10 cellular contexts compared by ENCODE assay signal in genomic region chr12:47236109-47236714, GRCh38.
DNase-seq lines count a peak whose midpoint lies in the region; ATAC-seq and TF ChIP-seq lines count a peak whose summit lies in the region.
"Had no signal": no experiment of that assay in that cellular context is flagged by ENCODE, and none has a peak within 500 bp of the region (broad histone marks: within the 10 kb centered on the region; RNA-seq: fewer than 3 reads in every experiment).

No MANE protein-coding gene starts in this region.

- BruUV-seq in HCT116 (replicated peaks; lab: Mats Ljungman, UMichigan): no TSS peak

- RAD21 ChIA-PET in HCT116 (lab: Charles Lee; ENCODE audit: low non-redundant PET in 1 of 2, low total read pairs in 2 of 2, uncharacterized antibody in 2 of 2, unreplicated experiment in 2 of 2): no interaction called here

- peak overlapping the region; percentile 70 for H3K27ac ChIP-seq in AG04450 (ENCODE audit: low read depth, low read length)
- H3K27ac ChIP-seq in HCT116 (ENCODE audit: low read depth, low read length): no peak overlapping the region
- H3K27ac ChIP-seq in adrenal gland: peak overlapping the region in 2 of 5 donors; percentile 19 to 47
- H3K27ac ChIP-seq in left ventricle myocardium inferior (replicated peaks): peak overlapping the region; percentile 32
- H3K27ac ChIP-seq: cardiac muscle cell had no signal

- no peaks in the 10 kb centered on the region for H3K36me3 ChIP-seq in HCT116 (ENCODE audit: control insufficient read depth in 1 of 2, insufficient read depth in 2 of 2, low read length in 2 of 2)
- peaks cover 0 to 10% of the 10 kb centered on the region in 2 donors for H3K36me3 ChIP-seq in adrenal gland (replicated peaks in 1 of 2)
- no peaks in the 10 kb centered on the region for H3K36me3 ChIP-seq in left ventricle myocardium inferior
- H3K36me3 ChIP-seq: cardiac muscle cell had no signal

- CTCF ChIA-PET in AG04450 (lab: Charles Lee) (no interaction called here), HCT116 (lab: Charles Lee) (no interaction called here)

- peaks cover 15% of the 10 kb centered on the region; the same call in 1 of the 2 replicates for H3K9me3 ChIP-seq in AG04450 (ENCODE audit: control insufficient read depth, insufficient read depth, low read length)
- no peaks in the 10 kb centered on the region for H3K9me3 ChIP-seq in HCT116 (ENCODE audit: control insufficient read depth in 1 of 2, insufficient read depth in 1 of 2, low read depth in 1 of 2, low read length in 2 of 2)
- no peaks in the 10 kb centered on the region for H3K9me3 ChIP-seq in adrenal gland (replicated peaks in 1 of 3)
- no peaks in the 10 kb centered on the region for H3K9me3 ChIP-seq in left ventricle myocardium inferior (replicated peaks)

- WGBS in adrenal gland, 4 donors: 76 to 80% (median 79%) methylated on average over 13 of the region's 13 CpGs

- TF ChIP-seq RAD21 in HCT116 (IDR thresholded peaks at IDR 0.05; ENCODE audit: low read depth): no peak

- POLR2A ChIA-PET in AG04450 (lab: Yijun Ruan, JAX) (no interaction called here), HCT116 (lab: Charles Lee) (no interaction called here)

- H3K4me1 ChIP-seq in HCT116 (ENCODE audit: control insufficient read depth in 1 of 2, insufficient read depth in 2 of 2, low read length in 2 of 2) (peaks cover 2 to 30% of the 10 kb centered on the region in 2 experiments), adrenal gland (replicated peaks in 1 of 2) (peaks cover 4 to 11% of the 10 kb centered on the region in 2 donors), left ventricle myocardium inferior (peaks cover 3% of the 10 kb centered on the region)

- ATAC-seq in HCT116 (peak; percentile 47; the same call in 1 of the 2 replicates), GM19395 (IDR thresholded peaks at IDR 0.05; ENCODE audit: unreplicated experiment) (no peak)

- no peaks in the 10 kb centered on the region for H3K27me3 ChIP-seq in AG04450 (ENCODE audit: control insufficient read depth, insufficient read depth, low read length)
- no peaks in the 10 kb centered on the region for H3K27me3 ChIP-seq in HCT116 (ENCODE audit: insufficient read depth, low read length)
- no peaks in the 10 kb centered on the region for H3K27me3 ChIP-seq in adrenal gland
- H3K27me3 ChIP-seq in left ventricle myocardium inferior (ENCODE audit: low read depth): no peaks in the 10 kb centered on the region
- H3K27me3 ChIP-seq: cardiac muscle cell had no signal

- intact Hi-C loops in HCT116 (cut with micrococcal nuclease): no loop called here
- intact Hi-C loops in adrenal gland (cut with DNase I): no loop called here
- intact Hi-C loops in left ventricle myocardium inferior (cut with micrococcal nuclease): no loop called here

- no peaks in the 10 kb centered on the region for H3K9me2 ChIP-seq in HCT116 (ENCODE audit: insufficient read depth)

- H3K4me3 ChIP-seq in AG04450 (ENCODE audit: low read depth, low read length): no peak overlapping the region
- peak overlapping the region in 1 of 2 experiments; percentile 26; a peak in 2 of 4 replicates for H3K4me3 ChIP-seq in HCT116 (replicated peaks in 1 of 2; ENCODE audit: low read depth in 1 of 2, low read length in 2 of 2)
- H3K4me3 ChIP-seq in adrenal gland: no peak overlapping the region
- H3K4me3 ChIP-seq in left ventricle myocardium inferior: no peak overlapping the region
- H3K4me3 ChIP-seq: cardiac muscle cell had no signal

- no peak overlapping the region for H3K9ac ChIP-seq in HCT116 (ENCODE audit: low read length)

- no peaks in the 10 kb centered on the region for H3K79me2 ChIP-seq in HCT116 (ENCODE audit: insufficient read depth, low read length)

- no peak for TF ChIP-seq POLR2A in HCT116 (IDR thresholded peaks at IDR 0.05; ENCODE audit: borderline replicate concordance, extremely low read depth, insufficient read depth, insufficient read length)
- no peak for TF ChIP-seq POLR2A in adrenal gland (IDR thresholded peaks at IDR 0.05)

- TF ChIP-seq CTCF in AG04450 (IDR thresholded peaks at IDR 0.05; ENCODE audit: low read depth, low read length) (no peak), HCT116 (IDR thresholded peaks at IDR 0.05 in 2 of 3, conservative IDR thresholded peaks at IDR 0.05 in 1 of 3; ENCODE audit: borderline replicate concordance in 1 of 3, insufficient read depth in 1 of 3, low read depth in 2 of 3, low read length in 2 of 3) (no peak), adrenal gland (IDR thresholded peaks at IDR 0.05) (no peak), left ventricle myocardium inferior (IDR thresholded peaks at IDR 0.05; ENCODE audit: borderline replicate concordance) (no peak)

- peak overlapping the region; percentile 71 for H2AFZ ChIP-seq in HCT116 (ENCODE audit: low read depth, low read length, poor library complexity, severe bottlenecking)

- DNase-seq in AG04450 (ENCODE audit: low read depth, low spot score): peak; percentile 38
- no peak for DNase-seq in HCT116 (ENCODE audit: low read depth, low spot score)
- peak in 4 of 7 donors; percentile 23 to 44 (median 38) for DNase-seq in adrenal gland
- DNase-seq in left ventricle myocardium inferior: no peak
- DNase-seq in stimulated activated CD4-positive, alpha-beta T cell treated with anti-CD3 and anti-CD28 coated beads, Interleukin-4, amount 100 ng/mL, for 24 hours: no peak
- DNase-seq in SHP77 treated with DMSO at 0.1 percent for 48 hours (lab: John Stamatoyannopoulos, UW): no peak
- no peak for DNase-seq in OCI-M2 (lab: John Stamatoyannopoulos, UW; ENCODE audit: unreplicated experiment)
- DNase-seq: T-helper 9 cell had no signal

- no peaks in the 10 kb centered on the region for H4K20me1 ChIP-seq in HCT116 (ENCODE audit: insufficient read depth)

- H3K4me2 ChIP-seq in HCT116 (ENCODE audit: low read length): peak overlapping the region; percentile 61

TF ChIP-seq in HCT116, 20 proteins besides CTCF, POLR2A, EP300 and RAD21 (continues in another document):
- no peak for TF ChIP-seq SIN3A (IDR thresholded peaks at IDR 0.05; ENCODE audit: low read depth)
- no peak for TF ChIP-seq EZH2 (IDR thresholded peaks at IDR 0.05)
- no peak for TF ChIP-seq ELF1 (IDR thresholded peaks at IDR 0.05; ENCODE audit: borderline replicate concordance, low read depth)
- TF ChIP-seq FOSL1 (IDR thresholded peaks at IDR 0.05; ENCODE audit: low read depth): peak; percentile 62
- no peak for TF ChIP-seq ZNF274 (IDR thresholded peaks at IDR 0.05; ENCODE audit: low read depth, low read length)
- peak; percentile 46; the same call in 1 of the 2 replicates for TF ChIP-seq SP1 (IDR thresholded peaks at IDR 0.05; ENCODE audit: low read depth)
- TF ChIP-seq ATF3 (IDR thresholded peaks at IDR 0.05): no peak
- no peak for TF ChIP-seq ZFX (IDR thresholded peaks at IDR 0.05)
- peak; percentile 39; the same call in 1 of the 2 replicates for TF ChIP-seq JUND (IDR thresholded peaks at IDR 0.05)
- no peak for TF ChIP-seq CEBPB (IDR thresholded peaks at IDR 0.05; ENCODE audit: low read depth)
- TF ChIP-seq, protein P1, sequence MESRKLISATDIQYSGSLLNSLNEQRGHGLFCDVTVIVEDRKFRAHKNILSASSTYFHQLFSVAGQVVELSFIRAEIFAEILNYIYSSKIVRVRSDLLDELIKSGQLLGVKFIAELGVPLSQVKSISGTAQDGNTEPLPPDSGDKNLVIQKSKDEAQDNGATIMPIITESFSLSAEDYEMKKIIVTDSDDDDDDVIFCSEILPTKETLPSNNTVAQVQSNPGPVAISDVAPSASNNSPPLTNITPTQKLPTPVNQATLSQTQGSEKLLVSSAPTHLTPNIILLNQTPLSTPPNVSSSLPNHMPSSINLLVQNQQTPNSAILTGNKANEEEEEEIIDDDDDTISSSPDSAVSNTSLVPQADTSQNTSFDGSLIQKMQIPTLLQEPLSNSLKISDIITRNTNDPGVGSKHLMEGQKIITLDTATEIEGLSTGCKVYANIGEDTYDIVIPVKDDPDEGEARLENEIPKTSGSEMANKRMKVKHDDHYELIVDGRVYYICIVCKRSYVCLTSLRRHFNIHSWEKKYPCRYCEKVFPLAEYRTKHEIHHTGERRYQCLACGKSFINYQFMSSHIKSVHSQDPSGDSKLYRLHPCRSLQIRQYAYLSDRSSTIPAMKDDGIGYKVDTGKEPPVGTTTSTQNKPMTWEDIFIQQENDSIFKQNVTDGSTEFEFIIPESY (IDR thresholded peaks at IDR 0.05; ENCODE audit: extremely low read depth, insufficient replicate concordance, low read length): no peak
- TF ChIP-seq, protein P2, sequence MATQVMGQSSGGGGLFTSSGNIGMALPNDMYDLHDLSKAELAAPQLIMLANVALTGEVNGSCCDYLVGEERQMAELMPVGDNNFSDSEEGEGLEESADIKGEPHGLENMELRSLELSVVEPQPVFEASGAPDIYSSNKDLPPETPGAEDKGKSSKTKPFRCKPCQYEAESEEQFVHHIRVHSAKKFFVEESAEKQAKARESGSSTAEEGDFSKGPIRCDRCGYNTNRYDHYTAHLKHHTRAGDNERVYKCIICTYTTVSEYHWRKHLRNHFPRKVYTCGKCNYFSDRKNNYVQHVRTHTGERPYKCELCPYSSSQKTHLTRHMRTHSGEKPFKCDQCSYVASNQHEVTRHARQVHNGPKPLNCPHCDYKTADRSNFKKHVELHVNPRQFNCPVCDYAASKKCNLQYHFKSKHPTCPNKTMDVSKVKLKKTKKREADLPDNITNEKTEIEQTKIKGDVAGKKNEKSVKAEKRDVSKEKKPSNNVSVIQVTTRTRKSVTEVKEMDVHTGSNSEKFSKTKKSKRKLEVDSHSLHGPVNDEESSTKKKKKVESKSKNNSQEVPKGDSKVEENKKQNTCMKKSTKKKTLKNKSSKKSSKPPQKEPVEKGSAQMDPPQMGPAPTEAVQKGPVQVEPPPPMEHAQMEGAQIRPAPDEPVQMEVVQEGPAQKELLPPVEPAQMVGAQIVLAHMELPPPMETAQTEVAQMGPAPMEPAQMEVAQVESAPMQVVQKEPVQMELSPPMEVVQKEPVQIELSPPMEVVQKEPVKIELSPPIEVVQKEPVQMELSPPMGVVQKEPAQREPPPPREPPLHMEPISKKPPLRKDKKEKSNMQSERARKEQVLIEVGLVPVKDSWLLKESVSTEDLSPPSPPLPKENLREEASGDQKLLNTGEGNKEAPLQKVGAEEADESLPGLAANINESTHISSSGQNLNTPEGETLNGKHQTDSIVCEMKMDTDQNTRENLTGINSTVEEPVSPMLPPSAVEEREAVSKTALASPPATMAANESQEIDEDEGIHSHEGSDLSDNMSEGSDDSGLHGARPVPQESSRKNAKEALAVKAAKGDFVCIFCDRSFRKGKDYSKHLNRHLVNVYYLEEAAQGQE (IDR thresholded peaks at IDR 0.05; ENCODE audit: low read depth): no peak
- TF ChIP-seq CBX3 (IDR thresholded peaks at IDR 0.05; ENCODE audit: low read depth): no peak
- TF ChIP-seq, protein P3, sequence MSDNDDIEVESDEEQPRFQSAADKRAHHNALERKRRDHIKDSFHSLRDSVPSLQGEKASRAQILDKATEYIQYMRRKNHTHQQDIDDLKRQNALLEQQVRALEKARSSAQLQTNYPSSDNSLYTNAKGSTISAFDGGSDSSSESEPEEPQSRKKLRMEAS (IDR thresholded peaks at IDR 0.05): no peak
- no peak for TF ChIP-seq EGR1 (IDR thresholded peaks at IDR 0.05; ENCODE audit: low read depth)

Comparison
In these comparisons a context has a peak if more than half of its experiments do, and no peak if none do; other contexts are left out.
1. DNase-seq: peak in AG04450 (single experiment) and adrenal gland (4 of 7); none in HCT116 (single experiment), left ventricle myocardium inferior (single experiment), stimulated activated CD4-positive, alpha-beta T cell treated with anti-CD3 and anti-CD28 coated beads, Interleukin-4, amount 100 ng/mL, for 24 hours (single experiment), SHP77 treated with DMSO at 0.1 percent for 48 hours (single experiment) and OCI-M2 (single experiment).